11 cellular contexts compared by ENCODE assay signal in genomic region chr5:77209495-77210090, GRCh38. TPM values are rescaled to one million over a fixed set of nuclear protein-coding genes. Genes with fewer than 3 reads are reported as not detected.
DNase-seq lines count a peak whose midpoint lies in the region; ATAC-seq and TF ChIP-seq lines count a peak whose summit lies in the region.
"Had no signal": no experiment of that assay in that cellular context is flagged by ENCODE, and none has a peak within 500 bp of the region (broad histone marks: within the 10 kb centered on the region; RNA-seq: fewer than 3 reads in every experiment).

No MANE protein-coding gene starts in this region.

- H3K36me3 ChIP-seq in adipocyte (ENCODE audit: control insufficient read depth, insufficient read depth, low read length, severe bottlenecking) (peaks cover 7% of the 10 kb centered on the region), thyroid gland (no peaks in the 10 kb centered on the region), tibial nerve (no peaks in the 10 kb centered on the region)

- H3K4me1 ChIP-seq in adipocyte (ENCODE audit: control insufficient read depth, insufficient read depth, low read length) (no peaks in the 10 kb centered on the region), thyroid gland (peaks cover 10 to 46% of the 10 kb centered on the region in 2 donors), tibial nerve (peaks cover 0 to 8% (median 5%) of the 10 kb centered on the region in 4 donors)

- ATAC-seq in activated naive CD4-positive, alpha-beta T cell treated with anti-CD3 and anti-CD28 coated beads, Interleukin-2, amount 50 U/mL, for 72 hours = no peak

- intact Hi-C loops in thyroid gland (cut with DNase I) = no loop called here

- peaks cover 45% of the 10 kb centered on the region for H3K27me3 Mint-ChIP-seq in activated naive CD4-positive, alpha-beta T cell treated with anti-CD3 and anti-CD28 coated beads, Interleukin-2, amount 50 U/mL, for 24 hours
- peaks cover 78% of the 10 kb centered on the region for H3K27me3 Mint-ChIP-seq in mesothelial cell of epicardium (ENCODE audit: low read depth)

- H3K36me3 Mint-ChIP-seq in activated naive CD4-positive, alpha-beta T cell treated with anti-CD3 and anti-CD28 coated beads, Interleukin-2, amount 50 U/mL, for 24 hours = peaks cover 2% of the 10 kb centered on the region
- H3K36me3 Mint-ChIP-seq in activated naive CD4-positive, alpha-beta T cell treated with anti-CD3 and anti-CD28 coated beads, Interleukin-2, amount 50 U/mL, for 72 hours = peaks cover 6 to 12% of the 10 kb centered on the region in 2 donors
- H3K36me3 Mint-ChIP-seq in mesothelial cell of epicardium = no peaks in the 10 kb centered on the region

- peaks cover 18% of the 10 kb centered on the region for H3K27me3 ChIP-seq in adipocyte (replicated peaks; ENCODE audit: control insufficient read depth, insufficient read depth, low read length)
- no peaks in the 10 kb centered on the region for H3K27me3 ChIP-seq in thyroid gland
- peaks cover 0 to 32% of the 10 kb centered on the region in 2 donors for H3K27me3 ChIP-seq in tibial nerve

- no peak for TF ChIP-seq EP300 in tibial nerve (IDR thresholded peaks at IDR 0.05)

- no peaks in the 10 kb centered on the region for H3K9me3 ChIP-seq in adipocyte (ENCODE audit: control insufficient read depth, low read length)
- H3K9me3 ChIP-seq in thyroid gland = no peaks in the 10 kb centered on the region
- H3K9me3 ChIP-seq in tibial nerve = no peaks in the 10 kb centered on the region

- H3K9me3 Mint-ChIP-seq in activated naive CD4-positive, alpha-beta T cell treated with anti-CD3 and anti-CD28 coated beads, Interleukin-2, amount 50 U/mL, for 24 hours = no peaks in the 10 kb centered on the region
- H3K9me3 Mint-ChIP-seq in activated naive CD4-positive, alpha-beta T cell treated with anti-CD3 and anti-CD28 coated beads, Interleukin-2, amount 50 U/mL, for 72 hours = no peaks in the 10 kb centered on the region
- H3K9me3 Mint-ChIP-seq in mesothelial cell of epicardium = no peaks in the 10 kb centered on the region

- TF ChIP-seq CTCF in mesothelial cell of epicardium (IDR thresholded peaks at IDR 0.05; ENCODE audit: unreplicated experiment) = no peak
- no peak for TF ChIP-seq CTCF in thyroid gland (IDR thresholded peaks at IDR 0.05)
- TF ChIP-seq CTCF in tibial nerve (IDR thresholded peaks at IDR 0.05) = no peak

- no peak for DNase-seq in activated naive CD4-positive, alpha-beta T cell treated with anti-CD3 and anti-CD28 coated beads, Interleukin-2, amount 50 U/mL, for 72 hours (ENCODE audit: low spot score in 2 of 2)
- DNase-seq in adipocyte (ENCODE audit: low read depth) (peak; percentile 4), mesothelial cell of epicardium (ENCODE audit: low spot score in 2 of 2, unreplicated experiment in 2 of 2) (no peak), thyroid gland (peak; percentile 14 to 33), germinal center (ENCODE audit: low spot score) (no peak), NCI-H524 (lab: John Stamatoyannopoulos, UW) (no peak), tibial nerve (ENCODE audit: low spot score in 2 of 2) (no peak)
- DNase-seq: activated gamma-delta T cell; stimulated activated CD4-positive, alpha-beta T cell treated with anti-CD3 and anti-CD28 coated beads, Interleukin-4, amount 100 ng/mL, for 4 hours had no signal

- no peak overlapping the region for H3K9ac ChIP-seq in adipocyte (ENCODE audit: low read length)

- H3K4me1 Mint-ChIP-seq in activated naive CD4-positive, alpha-beta T cell treated with anti-CD3 and anti-CD28 coated beads, Interleukin-2, amount 50 U/mL, for 24 hours = peaks cover 14% of the 10 kb centered on the region
- peaks cover 14% of the 10 kb centered on the region for H3K4me1 Mint-ChIP-seq in mesothelial cell of epicardium

- TF ChIP-seq POLR2A in thyroid gland (IDR thresholded peaks at IDR 0.05) = no peak
- no peak for TF ChIP-seq POLR2A in tibial nerve (IDR thresholded peaks at IDR 0.05)

- 78 to 80% methylated on average over 14 of the region's 14 CpGs for WGBS in thyroid gland, 2 donors
- 69 to 79% methylated on average over 14 of the region's 14 CpGs for WGBS in tibial nerve, 2 donors

- H3K27ac ChIP-seq in thyroid gland = peak overlapping the region; percentile 56 to 80 (median 74)
- H3K27ac ChIP-seq in tibial nerve = no peak overlapping the region

- H3K4me3 ChIP-seq in adipocyte (ENCODE audit: low read length) (peak overlapping the region; percentile 54), thyroid gland (replicated peaks in 1 of 3) (peak overlapping the region in 1 of 3 donors; percentile 62), tibial nerve (peak overlapping the region in 2 of 4 donors; percentile 18 to 59)

- peak overlapping the region; percentile 77 for H3K27ac Mint-ChIP-seq in activated naive CD4-positive, alpha-beta T cell treated with anti-CD3 and anti-CD28 coated beads, Interleukin-2, amount 50 U/mL, for 24 hours
- H3K27ac Mint-ChIP-seq in activated naive CD4-positive, alpha-beta T cell treated with anti-CD3 and anti-CD28 coated beads, Interleukin-2, amount 50 U/mL, for 72 hours = no peak overlapping the region
- no peak overlapping the region for H3K27ac Mint-ChIP-seq in mesothelial cell of epicardium

- H3K4me3 Mint-ChIP-seq in activated naive CD4-positive, alpha-beta T cell treated with anti-CD3 and anti-CD28 coated beads, Interleukin-2, amount 50 U/mL, for 24 hours = peak overlapping the region; percentile 85
- H3K4me3 Mint-ChIP-seq in mesothelial cell of epicardium = peak overlapping the region; percentile 75

RNA-seq across cellular contexts. Expression of gene PDE8B, which starts 0.9 kb away (rescaled TPM):
- total RNA-seq in activated naive CD4-positive, alpha-beta T cell treated with anti-CD3 and anti-CD28 coated beads, Interleukin-2, amount 50 U/mL, for 72 hours = under 1 TPM in 1 of 2 donors, not detected in 1; 0.10 TPM
- total RNA-seq in mesothelial cell of epicardium (2.9 to 4.8 TPM (median 4.3 TPM) in 3 replicates), thyroid gland (100 to 1,000 TPM; 113 to 279 (median 218) TPM), tibial nerve (1 to 10 TPM; 6.3 to 8.8 (median 7.2) TPM)
- total RNA-seq: SK-MEL-5 had no signal

Comparison
In these comparisons a context has a peak if more than half of its experiments do, and no peak if none do; other contexts are left out.
1. DNase-seq: peak in adipocyte (single experiment) and thyroid gland (2 of 2); none in activated naive CD4-positive, alpha-beta T cell treated with anti-CD3 and anti-CD28 coated beads, Interleukin-2, amount 50 U/mL, for 72 hours (0 of 2), mesothelial cell of epicardium (0 of 2), germinal center (single experiment), NCI-H524 (0 of 2) and tibial nerve (0 of 2).
2. H3K27ac ChIP-seq: peak in thyroid gland (3 of 3); none in tibial nerve (0 of 4).
3. RNA of gene PDE8B, which starts 0.9 kb away (total RNA-seq): 113 to 279 TPM in thyroid gland; 6.3 to 8.8 TPM in tibial nerve, 2.9 to 4.8 TPM in mesothelial cell of epicardium and 0.10 TPM in activated naive CD4-positive, alpha-beta T cell treated with anti-CD3 and anti-CD28 coated beads, Interleukin-2, amount 50 U/mL, for 72 hours; every median in the first group is over 10 times any median in the second.